1 cellular context compared by ENCODE assay signal in genomic region chr7:141593134-141593533, GRCh38.
TF ChIP-seq lines count a peak whose summit lies in the region.

No MANE protein-coding gene starts in this region.

TF ChIP-seq in K562, 482 proteins besides CTCF, POLR2A, EP300 and RAD21 (continued from another document):
- TF ChIP-seq NFIC (IDR thresholded peaks at IDR 0.05): peak; percentile 72
- TF ChIP-seq PML (IDR thresholded peaks at IDR 0.05; ENCODE audit: low read length): peak; percentile 83
- no peak for TF ChIP-seq EHMT2 (IDR thresholded peaks at IDR 0.05)
- no peak for TF ChIP-seq CEBPG (CRISPR knock-in tag; IDR thresholded peaks at IDR 0.05)
- TF ChIP-seq CEBPG (tag; conservative IDR thresholded peaks at IDR 0.05 in 1 of 2, IDR thresholded peaks at IDR 0.05 in 1 of 2): no peak
- TF ChIP-seq SMARCA4 (IDR thresholded peaks at IDR 0.05): peak; percentile 45; the same call in 1 of the 2 replicates
- no peak for TF ChIP-seq CHD7 (IDR thresholded peaks at IDR 0.05; ENCODE audit: low read depth, low read length)
- no peak for TF ChIP-seq GABPA (tag; conservative IDR thresholded peaks at IDR 0.05; ENCODE audit: low read depth)
- TF ChIP-seq SETDB1 (IDR thresholded peaks at IDR 0.05; ENCODE audit: low read length): no peak
- TF ChIP-seq KDM1A (IDR thresholded peaks at IDR 0.05): peak; percentile 17 to 46; a peak in 2 of 4 replicates
- TF ChIP-seq, protein P1, sequence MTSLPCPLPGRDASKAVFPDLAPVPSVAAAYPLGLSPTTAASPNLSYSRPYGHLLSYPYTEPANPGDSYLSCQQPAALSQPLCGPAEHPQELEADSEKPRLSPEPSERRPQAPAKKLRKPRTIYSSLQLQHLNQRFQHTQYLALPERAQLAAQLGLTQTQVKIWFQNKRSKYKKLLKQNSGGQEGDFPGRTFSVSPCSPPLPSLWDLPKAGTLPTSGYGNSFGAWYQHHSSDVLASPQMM (CRISPR knock-in tag; IDR thresholded peaks at IDR 0.05): no peak
- no peak for TF ChIP-seq ZNF23 (CRISPR knock-in tag; IDR thresholded peaks at IDR 0.05)
- TF ChIP-seq CXXC5 (CRISPR knock-in tag; IDR thresholded peaks at IDR 0.05): 0 out of 2 replicates have a peak, but pooled peaks have one; percentile 12
- TF ChIP-seq KLF16 (IDR thresholded peaks at IDR 0.05): peak; percentile 23; the same call in 1 of the 2 replicates
- no peak for TF ChIP-seq CREBBP (IDR thresholded peaks at IDR 0.05; ENCODE audit: low read depth, low read length)
- TF ChIP-seq CREB1 (IDR thresholded peaks at IDR 0.05): 0 out of 2 replicates have a peak, but pooled peaks have one; percentile 47
- TF ChIP-seq CREB1 (CRISPR knock-in tag; IDR thresholded peaks at IDR 0.05): no peak
- TF ChIP-seq STAT5A (IDR thresholded peaks at IDR 0.05; ENCODE audit: borderline replicate concordance, low read length): peak; percentile 73
- TF ChIP-seq STAT5B (CRISPR knock-in tag; IDR thresholded peaks at IDR 0.05): no peak
- no peak for TF ChIP-seq PHF8 (IDR thresholded peaks at IDR 0.05; ENCODE audit: borderline replicate concordance, low read length)
- 0 out of 2 replicates have a peak, but pooled peaks have one; percentile 10 for TF ChIP-seq JUND (IDR thresholded peaks at IDR 0.05; ENCODE audit: borderline replicate concordance, low read depth, low read length)
- TF ChIP-seq JUND (tag; IDR thresholded peaks at IDR 0.05; ENCODE audit: borderline replicate concordance, low read depth, low read length): no peak
- TF ChIP-seq CHD1 (IDR thresholded peaks at IDR 0.05; ENCODE audit: low read length): no peak
- TF ChIP-seq ZNF280B (CRISPR knock-in tag; IDR thresholded peaks at IDR 0.05): no peak
- no peak for TF ChIP-seq POLR2B (IDR thresholded peaks at IDR 0.05; ENCODE audit: low read depth, partially characterized antibody)
- TF ChIP-seq ADNP (tag; IDR thresholded peaks at IDR 0.05): no peak
- TF ChIP-seq ZNF551 (CRISPR knock-in tag; IDR thresholded peaks at IDR 0.05): no peak
- TF ChIP-seq TEAD4 (IDR thresholded peaks at IDR 0.05; ENCODE audit: low read length): peak; percentile 92
- TF ChIP-seq TEAD4 (CRISPR knock-in tag; IDR thresholded peaks at IDR 0.05; ENCODE audit: borderline replicate concordance): no peak
- TF ChIP-seq HDAC2 (IDR thresholded peaks at IDR 0.05): peak; percentile 32; the same call in 1 of the 2 replicates
- TF ChIP-seq ARHGAP35 (IDR thresholded peaks at IDR 0.05; ENCODE audit: partially characterized antibody): no peak
- no peak for TF ChIP-seq ZNF253 (CRISPR knock-in tag; conservative IDR thresholded peaks at IDR 0.05)
- TF ChIP-seq RFX1 (IDR thresholded peaks at IDR 0.05): no peak
- no peak for TF ChIP-seq KAT8 (IDR thresholded peaks at IDR 0.05; ENCODE audit: low read depth)
- TF ChIP-seq EZH2 (IDR thresholded peaks at IDR 0.05; ENCODE audit: borderline replicate concordance, low read depth, low read length): no peak
- TF ChIP-seq, protein P2, sequence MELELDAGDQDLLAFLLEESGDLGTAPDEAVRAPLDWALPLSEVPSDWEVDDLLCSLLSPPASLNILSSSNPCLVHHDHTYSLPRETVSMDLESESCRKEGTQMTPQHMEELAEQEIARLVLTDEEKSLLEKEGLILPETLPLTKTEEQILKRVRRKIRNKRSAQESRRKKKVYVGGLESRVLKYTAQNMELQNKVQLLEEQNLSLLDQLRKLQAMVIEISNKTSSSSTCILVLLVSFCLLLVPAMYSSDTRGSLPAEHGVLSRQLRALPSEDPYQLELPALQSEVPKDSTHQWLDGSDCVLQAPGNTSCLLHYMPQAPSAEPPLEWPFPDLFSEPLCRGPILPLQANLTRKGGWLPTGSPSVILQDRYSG (tag; conservative IDR thresholded peaks at IDR 0.05; ENCODE audit: low read depth): no peak
- no peak for TF ChIP-seq SRSF9 (IDR thresholded peaks at IDR 0.05; ENCODE audit: borderline replicate concordance, low read depth, low read length)
- TF ChIP-seq CBFA2T2 (conservative IDR thresholded peaks at IDR 0.05): peak; percentile 92
- TF ChIP-seq MTA2 (IDR thresholded peaks at IDR 0.05; ENCODE audit: low read depth): peak; percentile 40
- TF ChIP-seq HNRNPUL1 (IDR thresholded peaks at IDR 0.05; ENCODE audit: low read length): no peak
- TF ChIP-seq CBFA2T3 (IDR thresholded peaks at IDR 0.05): peak; percentile 94
- TF ChIP-seq, protein P3, sequence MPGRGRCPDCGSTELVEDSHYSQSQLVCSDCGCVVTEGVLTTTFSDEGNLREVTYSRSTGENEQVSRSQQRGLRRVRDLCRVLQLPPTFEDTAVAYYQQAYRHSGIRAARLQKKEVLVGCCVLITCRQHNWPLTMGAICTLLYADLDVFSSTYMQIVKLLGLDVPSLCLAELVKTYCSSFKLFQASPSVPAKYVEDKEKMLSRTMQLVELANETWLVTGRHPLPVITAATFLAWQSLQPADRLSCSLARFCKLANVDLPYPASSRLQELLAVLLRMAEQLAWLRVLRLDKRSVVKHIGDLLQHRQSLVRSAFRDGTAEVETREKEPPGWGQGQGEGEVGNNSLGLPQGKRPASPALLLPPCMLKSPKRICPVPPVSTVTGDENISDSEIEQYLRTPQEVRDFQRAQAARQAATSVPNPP (IDR thresholded peaks at IDR 0.05; ENCODE audit: borderline replicate concordance, insufficient read depth, insufficient read length): no peak
- peak; percentile 44 to 63; a peak in 2 of 4 replicates for TF ChIP-seq TRIM24 (IDR thresholded peaks at IDR 0.05)
- no peak for TF ChIP-seq ZNF431 (CRISPR knock-in tag; IDR thresholded peaks at IDR 0.05)
- TF ChIP-seq ZNF239 (CRISPR knock-in tag; IDR thresholded peaks at IDR 0.05): no peak
- TF ChIP-seq MECOM (CRISPR knock-in tag; IDR thresholded peaks at IDR 0.05): no peak
- TF ChIP-seq, protein P4, sequence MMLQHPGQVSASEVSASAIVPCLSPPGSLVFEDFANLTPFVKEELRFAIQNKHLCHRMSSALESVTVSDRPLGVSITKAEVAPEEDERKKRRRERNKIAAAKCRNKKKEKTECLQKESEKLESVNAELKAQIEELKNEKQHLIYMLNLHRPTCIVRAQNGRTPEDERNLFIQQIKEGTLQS (IDR thresholded peaks at IDR 0.05): 0 out of 2 replicates have a peak, but pooled peaks have one; percentile 12
- TF ChIP-seq, protein P4 (CRISPR knock-in tag; conservative IDR thresholded peaks at IDR 0.05): no peak
- no peak for TF ChIP-seq ATF4 (CRISPR knock-in tag; IDR thresholded peaks at IDR 0.05)
- peak; percentile 82 for TF ChIP-seq TAL1 (IDR thresholded peaks at IDR 0.05)
- no peak for TF ChIP-seq ZNF277 (CRISPR knock-in tag; IDR thresholded peaks at IDR 0.05; ENCODE audit: borderline replicate concordance)
- TF ChIP-seq ZEB2 (IDR thresholded peaks at IDR 0.05): no peak
- no peak for TF ChIP-seq POLR2AphosphoS2 (IDR thresholded peaks at IDR 0.05; ENCODE audit: low read length)
- TF ChIP-seq GATA2 (CRISPR knock-in tag; IDR thresholded peaks at IDR 0.05): peak; percentile 29; the same call in 1 of the 2 replicates
- TF ChIP-seq ZNF695 (CRISPR knock-in tag; IDR thresholded peaks at IDR 0.05): no peak
- TF ChIP-seq NCOR1 (IDR thresholded peaks at IDR 0.05): peak; percentile 76
